1 cellular context compared by ENCODE assay signal in the genomic region with DNA sequence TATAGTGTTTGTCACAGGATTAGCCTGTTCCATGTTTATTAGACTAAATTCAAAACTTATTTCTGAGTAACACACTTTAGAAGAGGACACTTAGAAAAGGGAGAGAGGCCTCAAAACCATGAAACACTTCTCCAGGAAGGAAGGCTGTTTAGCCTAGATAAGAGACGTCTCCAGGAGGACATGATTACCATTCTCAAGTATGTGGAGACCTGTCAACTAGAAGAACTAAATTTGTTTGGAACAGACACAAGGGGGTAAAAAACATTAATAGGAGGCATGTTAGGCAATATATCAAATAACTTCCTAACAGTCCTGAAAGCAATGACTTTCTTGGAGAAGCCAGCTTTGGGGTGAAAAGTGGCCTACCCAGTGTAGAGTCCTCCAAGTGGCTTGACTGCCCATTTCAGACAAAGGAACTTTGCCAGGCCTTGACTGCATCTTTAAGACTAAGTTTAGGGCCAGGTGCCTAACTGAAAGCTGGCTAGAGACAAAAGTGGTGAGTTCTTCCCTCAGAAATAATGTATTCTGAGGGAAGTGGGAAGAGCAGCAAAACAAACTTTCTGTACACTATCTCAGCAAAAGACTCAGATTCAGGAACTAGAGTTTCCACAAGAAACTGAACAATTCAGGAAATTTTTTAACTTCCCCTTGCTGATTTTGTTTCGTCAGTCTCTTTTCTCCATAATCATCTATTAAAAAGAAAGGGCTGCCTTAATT.
TF ChIP-seq lines count a peak whose summit lies in the region.

No MANE protein-coding gene starts in this region.

TF ChIP-seq in K562, 482 proteins besides CTCF, POLR2A, EP300 and RAD21 (continued from another document and continues in another):
- TF ChIP-seq ZNF592 (IDR thresholded peaks at IDR 0.05) (peak; percentile 79; the same call in 1 of the 2 replicates), HIVEP1 (CRISPR knock-in tag; IDR thresholded peaks at IDR 0.05) (no peak), HINFP (tag; conservative IDR thresholded peaks at IDR 0.05; ENCODE audit: low read depth) (no peak), CHD4 (IDR thresholded peaks at IDR 0.05; ENCODE audit: insufficient read depth, insufficient replicate concordance, low read depth, low read length, poor library complexity, severe bottlenecking) (no peak), SMAD2 (IDR thresholded peaks at IDR 0.05; ENCODE audit: low read depth, low read length) (no peak), RB1 (IDR thresholded peaks at IDR 0.05; ENCODE audit: low read depth) (no peak), TFAP4 (CRISPR knock-in tag; IDR thresholded peaks at IDR 0.05; ENCODE audit: borderline replicate concordance) (no peak), L3MBTL2 (IDR thresholded peaks at IDR 0.05) (peak; percentile 32; the same call in 1 of the 2 replicates), BDP1 (IDR thresholded peaks at IDR 0.05; ENCODE audit: insufficient read depth, insufficient read length) (no peak), NR3C1 (CRISPR knock-in tag; IDR thresholded peaks at IDR 0.05) (no peak), RFX5 (IDR thresholded peaks at IDR 0.05; ENCODE audit: low read depth, low read length) (no peak), RBM22 (IDR thresholded peaks at IDR 0.05; ENCODE audit: low read depth, low read length, poor library complexity, severe bottlenecking) (no peak), ZNF280A (IDR thresholded peaks at IDR 0.05; ENCODE audit: low read depth, partially characterized antibody) (no peak), SMC3 (conservative IDR thresholded peaks at IDR 0.05; ENCODE audit: insufficient read depth, low read depth, low read length) (no peak), ZNF695 (CRISPR knock-in tag; IDR thresholded peaks at IDR 0.05) (no peak), ETV5 (CRISPR knock-in tag; IDR thresholded peaks at IDR 0.05; ENCODE audit: low read depth) (no peak), TCF7 (IDR thresholded peaks at IDR 0.05; ENCODE audit: borderline replicate concordance) (no peak), PHF8 (IDR thresholded peaks at IDR 0.05; ENCODE audit: borderline replicate concordance, low read length) (no peak), LEF1 (IDR thresholded peaks at IDR 0.05) (peak; percentile 94), POLR2G (IDR thresholded peaks at IDR 0.05; ENCODE audit: low read depth, low read length) (no peak), YY1 (IDR thresholded peaks at IDR 0.05; ENCODE audit: borderline replicate concordance in 1 of 3, control insufficient read depth in 1 of 3, extremely low read depth in 1 of 3, insufficient read depth in 3 of 3, insufficient read length in 1 of 3, insufficient replicate concordance in 2 of 3, low read depth in 1 of 3, low read length in 2 of 3) (no peak), NFIX (CRISPR knock-in tag; IDR thresholded peaks at IDR 0.05; ENCODE audit: low read depth) (no peak), ZNF175 (CRISPR knock-in tag; IDR thresholded peaks at IDR 0.05; ENCODE audit: low read depth) (0 out of 2 replicates have a peak, but pooled peaks have one; percentile 68), TAF9B (IDR thresholded peaks at IDR 0.05; ENCODE audit: partially characterized antibody) (no peak), ZNF174 (CRISPR knock-in tag; IDR thresholded peaks at IDR 0.05) (no peak), ZBTB8A (IDR thresholded peaks at IDR 0.05; ENCODE audit: partially characterized antibody) (no peak), TOE1 (IDR thresholded peaks at IDR 0.05; ENCODE audit: borderline replicate concordance) (no peak), TOE1 (CRISPR knock-in tag; IDR thresholded peaks at IDR 0.05; ENCODE audit: borderline replicate concordance, low read depth) (no peak), SMARCB1 (IDR thresholded peaks at IDR 0.05; ENCODE audit: insufficient read length, low read depth) (no peak), ZBTB40 (IDR thresholded peaks at IDR 0.05) (no peak), ZBTB40 (CRISPR knock-in tag; IDR thresholded peaks at IDR 0.05) (no peak), ZBED1 (IDR thresholded peaks at IDR 0.05) (no peak)
- TF ChIP-seq, protein P1, sequence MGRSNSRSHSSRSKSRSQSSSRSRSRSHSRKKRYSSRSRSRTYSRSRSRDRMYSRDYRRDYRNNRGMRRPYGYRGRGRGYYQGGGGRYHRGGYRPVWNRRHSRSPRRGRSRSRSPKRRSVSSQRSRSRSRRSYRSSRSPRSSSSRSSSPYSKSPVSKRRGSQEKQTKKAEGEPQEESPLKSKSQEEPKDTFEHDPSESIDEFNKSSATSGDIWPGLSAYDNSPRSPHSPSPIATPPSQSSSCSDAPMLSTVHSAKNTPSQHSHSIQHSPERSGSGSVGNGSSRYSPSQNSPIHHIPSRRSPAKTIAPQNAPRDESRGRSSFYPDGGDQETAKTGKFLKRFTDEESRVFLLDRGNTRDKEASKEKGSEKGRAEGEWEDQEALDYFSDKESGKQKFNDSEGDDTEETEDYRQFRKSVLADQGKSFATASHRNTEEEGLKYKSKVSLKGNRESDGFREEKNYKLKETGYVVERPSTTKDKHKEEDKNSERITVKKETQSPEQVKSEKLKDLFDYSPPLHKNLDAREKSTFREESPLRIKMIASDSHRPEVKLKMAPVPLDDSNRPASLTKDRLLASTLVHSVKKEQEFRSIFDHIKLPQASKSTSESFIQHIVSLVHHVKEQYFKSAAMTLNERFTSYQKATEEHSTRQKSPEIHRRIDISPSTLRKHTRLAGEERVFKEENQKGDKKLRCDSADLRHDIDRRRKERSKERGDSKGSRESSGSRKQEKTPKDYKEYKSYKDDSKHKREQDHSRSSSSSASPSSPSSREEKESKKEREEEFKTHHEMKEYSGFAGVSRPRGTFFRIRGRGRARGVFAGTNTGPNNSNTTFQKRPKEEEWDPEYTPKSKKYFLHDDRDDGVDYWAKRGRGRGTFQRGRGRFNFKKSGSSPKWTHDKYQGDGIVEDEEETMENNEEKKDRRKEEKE (IDR thresholded peaks at IDR 0.05; ENCODE audit: borderline replicate concordance in 1 of 2, control insufficient read depth in 1 of 2, low read depth in 2 of 2, low read length in 1 of 2) = no peak
- TF ChIP-seq, protein P2, sequence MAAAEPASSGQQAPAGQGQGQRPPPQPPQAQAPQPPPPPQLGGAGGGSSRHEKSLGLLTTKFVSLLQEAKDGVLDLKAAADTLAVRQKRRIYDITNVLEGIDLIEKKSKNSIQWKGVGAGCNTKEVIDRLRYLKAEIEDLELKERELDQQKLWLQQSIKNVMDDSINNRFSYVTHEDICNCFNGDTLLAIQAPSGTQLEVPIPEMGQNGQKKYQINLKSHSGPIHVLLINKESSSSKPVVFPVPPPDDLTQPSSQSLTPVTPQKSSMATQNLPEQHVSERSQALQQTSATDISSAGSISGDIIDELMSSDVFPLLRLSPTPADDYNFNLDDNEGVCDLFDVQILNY (CRISPR knock-in tag; IDR thresholded peaks at IDR 0.05) = no peak
